ENCODE assay signal across 1 cellular context in genomic region chr2:73232471-73233153, GRCh38.
TF ChIP-seq lines count a peak whose summit lies in the region.

No MANE protein-coding gene starts in this region.

TF ChIP-seq in GM23338, 12 proteins besides CTCF, POLR2A, EP300 and RAD21 (continued from another document):
- TF ChIP-seq ETS1 (IDR thresholded peaks at IDR 0.05): no peak
- no peak for TF ChIP-seq JUNB (IDR thresholded peaks at IDR 0.05; ENCODE audit: unreplicated experiment)
- no peak for TF ChIP-seq CREB1 (CRISPR knock-in tag; IDR thresholded peaks at IDR 0.05; ENCODE audit: low read depth)
